In genomic region chr15:70327328-70328136, GRCh38 we compare ENCODE assay signal across 7 cellular contexts.
DNase-seq lines count a peak whose midpoint lies in the region; ATAC-seq and TF ChIP-seq lines count a peak whose summit lies in the region.

No MANE protein-coding gene starts in this region.

- H3K36me3 ChIP-seq in OCI-LY3 (replicated peaks; ENCODE audit: low read depth, low read length) = peaks cover 3% of the 10 kb centered on the region
- H3K36me3 ChIP-seq in transverse colon = no peaks in the 10 kb centered on the region
- no peaks in the 10 kb centered on the region for H3K36me3 ChIP-seq in prostate gland

- intact Hi-C loops in transverse colon (cut with DNase I; ENCODE audit: low total_unique reads) (no loop called here), prostate gland (cut with DNase I) (no loop called here)

- no peaks in the 10 kb centered on the region for H4K20me1 ChIP-seq in OCI-LY3 (ENCODE audit: insufficient read depth, low read length)

- H3K27ac ChIP-seq in OCI-LY3 (ENCODE audit: low read length) (no peak overlapping the region), transverse colon (peak overlapping the region; percentile 6 to 50 (median 23)), prostate gland (no peak overlapping the region)

- peak overlapping the region; percentile 35 for H3K4me2 ChIP-seq in OCI-LY3 (ENCODE audit: low read length)

- no peak overlapping the region for H3K9ac ChIP-seq in OCI-LY3 (ENCODE audit: low read length)

- TF ChIP-seq CTCF in OCI-LY3 (IDR thresholded peaks at IDR 0.05; ENCODE audit: low read depth, low read length) (no peak), transverse colon (IDR thresholded peaks at IDR 0.05) (no peak), prostate gland (IDR thresholded peaks at IDR 0.05) (no peak)

- H3K27me3 ChIP-seq in OCI-LY3 (ENCODE audit: low read depth, low read length) (no peaks in the 10 kb centered on the region), transverse colon (no peaks in the 10 kb centered on the region), prostate gland (replicated peaks; ENCODE audit: insufficient read depth) (no peaks in the 10 kb centered on the region)

- TF ChIP-seq POLR2A in transverse colon (IDR thresholded peaks at IDR 0.05) = no peak
- TF ChIP-seq POLR2A in prostate gland (IDR thresholded peaks at IDR 0.05) = no peak

- peaks cover 30% of the 10 kb centered on the region for H3K4me1 ChIP-seq in OCI-LY3 (ENCODE audit: low read length)
- peaks cover 17 to 43% (median 28%) of the 10 kb centered on the region in 4 donors for H3K4me1 ChIP-seq in transverse colon
- H3K4me1 ChIP-seq in prostate gland (replicated peaks) = peaks cover 16% of the 10 kb centered on the region

- in situ Hi-C loops in transverse colon (cut with MboI; ENCODE audit: low pct_ligation_motif_present in 1 of 4, low pct_unique_long_range_greater_than_20kb in 1 of 4, low sequenced_read_pairs in 3 of 4) = no loop called here

- no peak for TF ChIP-seq EP300 in transverse colon (IDR thresholded peaks at IDR 0.05; ENCODE audit: low read depth)

- H3K4me3 ChIP-seq in OCI-LY3 (ENCODE audit: low read length) (no peak overlapping the region), transverse colon (no peak overlapping the region), prostate gland (no peak overlapping the region)

- H3K79me2 ChIP-seq in OCI-LY3 (ENCODE audit: low read length) = no peaks in the 10 kb centered on the region

- 75 to 81% methylated on average over 4 to 5 of the region's 5 CpGs for WGBS in transverse colon (ENCODE audit: low coverage in 1 of 2), 2 donors
- WGBS in prostate gland = 82% methylated on average over 5 of the region's 5 CpGs

- ATAC-seq in GM21576 (IDR thresholded peaks at IDR 0.05; ENCODE audit: unreplicated experiment) = peak; percentile 17
- no peak for ATAC-seq in GM21390 (IDR thresholded peaks at IDR 0.05; ENCODE audit: unreplicated experiment)

- DNase-seq in fibroblast of peridontal ligament (ENCODE audit: extremely low read depth) (peak; percentile 72), transverse colon (no peak), NCI-H187 (lab: John Stamatoyannopoulos, UW) (no peak), prostate gland (ENCODE audit: low spot score) (no peak)

- no peaks in the 10 kb centered on the region; the same call in 1 of the 2 replicates for H3K9me3 ChIP-seq in OCI-LY3 (ENCODE audit: insufficient read depth, low read length)
- no peaks in the 10 kb centered on the region for H3K9me3 ChIP-seq in transverse colon
- no peaks in the 10 kb centered on the region for H3K9me3 ChIP-seq in prostate gland

- no peak overlapping the region for H2AFZ ChIP-seq in OCI-LY3 (ENCODE audit: low read depth, low read length)

Comparison
In these comparisons a context has a peak if more than half of its experiments do, and no peak if none do; other contexts are left out.
1. H3K27ac ChIP-seq: peak in transverse colon (4 of 4); none in OCI-LY3 (single experiment) and prostate gland (0 of 2).